Comparison of ENCODE assay signal across 8 cellular contexts in the genomic region with DNA sequence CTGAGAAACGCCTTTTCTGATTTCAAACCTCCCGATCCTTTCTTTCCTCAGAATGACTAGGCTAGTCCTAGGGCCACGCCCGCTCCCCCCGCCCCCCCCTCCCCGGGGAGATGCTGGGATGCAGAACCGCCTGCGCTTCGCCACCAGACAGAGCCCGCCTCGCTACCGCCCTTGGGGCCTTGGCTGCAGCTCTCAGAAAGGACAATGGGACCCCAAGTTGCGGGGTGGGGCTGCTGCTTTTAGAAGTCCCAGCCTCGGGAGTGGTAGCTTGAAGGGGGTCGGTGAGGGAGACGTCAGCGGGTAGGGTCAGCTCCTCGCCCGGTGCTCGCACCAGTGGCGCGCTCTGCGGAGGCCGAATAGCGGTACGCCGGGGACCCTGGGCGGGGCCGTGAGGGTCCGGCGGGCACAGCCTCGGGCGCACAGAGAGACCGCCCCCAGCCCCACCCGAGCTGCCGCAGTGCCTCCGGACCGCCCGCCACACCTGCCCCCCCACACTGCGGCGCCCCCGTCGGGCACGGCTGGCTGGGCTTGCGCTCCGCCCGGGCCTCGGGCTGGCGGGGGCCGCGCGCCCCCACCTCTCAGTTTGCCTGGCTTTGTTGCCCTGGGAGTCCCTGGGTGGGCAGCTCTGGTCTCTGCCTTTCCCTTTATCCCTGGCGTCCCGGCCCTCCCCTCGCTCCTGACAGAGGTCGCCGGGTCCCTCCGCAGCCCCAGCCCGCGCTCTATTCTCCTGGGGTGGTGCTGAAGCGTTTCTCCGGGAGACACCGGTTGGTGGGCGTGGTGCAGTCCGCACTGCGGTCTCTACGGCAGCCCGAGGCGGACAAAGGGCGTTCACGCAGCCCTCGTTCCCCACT. TPM values are rescaled to one million over a fixed set of nuclear protein-coding genes. Genes with fewer than 3 reads are reported as not detected.
DNase-seq lines count a peak whose midpoint lies in the region; TF ChIP-seq lines count a peak whose summit lies in the region.

No MANE protein-coding gene starts in this region.

- peaks cover 22% of the 10 kb centered on the region for H3F3A ChIP-seq in SK-N-SH (replicated peaks; ENCODE audit: insufficient read depth)

- no peak for TF ChIP-seq CTCF in SK-N-SH (IDR thresholded peaks at IDR 0.05)
- no peak for TF ChIP-seq CTCF in epithelial cell of esophagus (IDR thresholded peaks at IDR 0.05; ENCODE audit: insufficient read depth, low read depth, low read length, missing control alignments)
- no peak for TF ChIP-seq CTCF in testis (IDR thresholded peaks at IDR 0.05)

- no peak for TF ChIP-seq EP300 in SK-N-SH (IDR thresholded peaks at IDR 0.05; ENCODE audit: borderline replicate concordance in 1 of 2, low read depth in 1 of 2, low read length in 1 of 2)

- H3K9ac ChIP-seq in SK-N-SH = peak overlapping the region; percentile 94

- H3K27me3 ChIP-seq in SK-N-SH (ENCODE audit: insufficient read depth) = no peaks in the 10 kb centered on the region
- H3K27me3 ChIP-seq in testis = no peaks in the 10 kb centered on the region

- no peak for TF ChIP-seq RAD21 in SK-N-SH (IDR thresholded peaks at IDR 0.05; ENCODE audit: low read length)

- WGBS in SK-N-SH (ENCODE audit: low lambda C conversion rate) = 0% methylated on average over 14 of the region's 72 CpGs
- 0% methylated on average over 12 to 58 of the region's 72 CpGs for WGBS in testis, 2 donors

- H3K79me2 ChIP-seq in SK-N-SH (ENCODE audit: insufficient read depth) = peaks cover 62% of the 10 kb centered on the region

- intact Hi-C loops in testis (cut with DNase I; ENCODE audit: low total_unique reads) = no loop called here

- DNase-seq in NCI-H2196 (lab: John Stamatoyannopoulos, UW; ENCODE audit: unreplicated experiment) (peak; percentile 39), NCI-H2196 treated with DMSO at 0.1 percent for 48 hours (lab: John Stamatoyannopoulos, UW; ENCODE audit: unreplicated experiment) (no peak), HuH-7.5 (ENCODE audit: low spot score) (peak; percentile 39), SK-N-SH (peak; percentile 82), epithelial cell of esophagus (ENCODE audit: low read depth) (peak; percentile 49), medulla oblongata (ENCODE audit: extremely low spot score) (peak; percentile 74), testis (peak; percentile 87)
- no peak for DNase-seq in activated CD8-positive, alpha-beta memory T cell treated with anti-CD3 and anti-CD28 coated beads, Interleukin-2, amount 50 U/mL, for 4 hours

- H3K27ac ChIP-seq in SK-N-SH (ENCODE audit: low read depth in 2 of 2, low read length in 1 of 2) (peak overlapping the region; percentile 78 to 97), testis (peak overlapping the region; percentile 83 to 86)

- no peak overlapping the region for H2AFZ ChIP-seq in SK-N-SH (ENCODE audit: low read depth)

- POLR2A ChIA-PET in SK-N-SH (lab: Yijun Ruan, JAX) = interaction anchor here (1.1 to 5.1 kb wide), 11 partner anchors 42 to 326 kb away, joined by 3 to 21 read pairs (median 5); partner anchors contain the start of genes MRPS27 and PTCD2

- no peak for TF ChIP-seq POLR2A in testis (IDR thresholded peaks at IDR 0.05)

- no peaks in the 10 kb centered on the region for H3K9me2 ChIP-seq in SK-N-SH

- H3K9me3 ChIP-seq in SK-N-SH (no peaks in the 10 kb centered on the region), testis (no peaks in the 10 kb centered on the region)

- H3K4me3 ChIP-seq in SK-N-SH (ENCODE audit: low read depth in 2 of 2, low read length in 1 of 2) (peak overlapping the region; percentile 83 to 97), epithelial cell of esophagus (ENCODE audit: low read length) (peak overlapping the region; percentile 42), testis (peak overlapping the region; percentile 79 to 95)

- peaks cover 43% of the 10 kb centered on the region for H4K20me1 ChIP-seq in SK-N-SH (ENCODE audit: insufficient read depth)

- H3K4me1 ChIP-seq in SK-N-SH (ENCODE audit: control insufficient read depth in 1 of 2, insufficient read depth in 2 of 2, low read depth in 1 of 2, low read length in 1 of 2) = peaks cover 16 to 38% of the 10 kb centered on the region in 2 experiments
- H3K4me1 ChIP-seq in testis = peaks cover 28% of the 10 kb centered on the region

- CTCF ChIA-PET in SK-N-SH (lab: Yijun Ruan, JAX) = interaction anchor here (1.0 to 5.0 kb wide), 10 partner anchors 14 to 326 kb away, joined by 3 to 31 read pairs (median 4); no protein-coding TSS in a partner anchor

- peak overlapping the region; percentile 91 for H3K4me2 ChIP-seq in SK-N-SH

- peaks cover 35 to 46% of the 10 kb centered on the region in 2 experiments for H3K36me3 ChIP-seq in SK-N-SH (replicated peaks in 1 of 2; ENCODE audit: control insufficient read depth in 1 of 2, insufficient read depth in 2 of 2, low read length in 1 of 2)
- no peaks in the 10 kb centered on the region for H3K36me3 ChIP-seq in testis (ENCODE audit: low read depth, missing control alignments)

TF ChIP-seq in SK-N-SH, 30 proteins besides CTCF, POLR2A, EP300 and RAD21 (continues in another document):
- TF ChIP-seq GABPA (IDR thresholded peaks at IDR 0.05; ENCODE audit: low read depth) = no peak
- no peak for TF ChIP-seq EZH2phosphoT487 (IDR thresholded peaks at IDR 0.05; ENCODE audit: borderline replicate concordance, low read depth)
- TF ChIP-seq NFIC (IDR thresholded peaks at IDR 0.05; ENCODE audit: borderline replicate concordance) = no peak
- no peak for TF ChIP-seq TCF12 (IDR thresholded peaks at IDR 0.05)
- TF ChIP-seq SMC3 (IDR thresholded peaks at IDR 0.05; ENCODE audit: low read depth, low read length) = no peak
- no peak for TF ChIP-seq FOSL2 (IDR thresholded peaks at IDR 0.05; ENCODE audit: borderline replicate concordance, low read depth)
- TF ChIP-seq SIN3A (IDR thresholded peaks at IDR 0.05; ENCODE audit: borderline replicate concordance, low read depth, low read length) = peak; percentile 85; the same call in 1 of the 2 replicates
- TF ChIP-seq RXRA (IDR thresholded peaks at IDR 0.05; ENCODE audit: borderline replicate concordance, low read depth) = no peak
- TF ChIP-seq MXI1 (IDR thresholded peaks at IDR 0.05; ENCODE audit: low read depth, low read length) = peak; percentile 63
- no peak for TF ChIP-seq CHD2 (IDR thresholded peaks at IDR 0.05; ENCODE audit: low read length, partially characterized antibody)
- TF ChIP-seq TAF1 (IDR thresholded peaks at IDR 0.05; ENCODE audit: borderline replicate concordance, low read depth, low read length) = peak; percentile 46; the same call in 1 of the 2 replicates
- no peak for TF ChIP-seq RCOR1 (IDR thresholded peaks at IDR 0.05; ENCODE audit: low read length)
- TF ChIP-seq YY1 (IDR thresholded peaks at IDR 0.05; ENCODE audit: low read depth) = no peak
- peak; percentile 60 for TF ChIP-seq POLR2AphosphoS5 (IDR thresholded peaks at IDR 0.05; ENCODE audit: low read depth, low read length)
- no peak for TF ChIP-seq GATA2 (CRISPR knock-in tag; IDR thresholded peaks at IDR 0.05)
- no peak for TF ChIP-seq FOXJ3 (CRISPR knock-in tag; IDR thresholded peaks at IDR 0.05)
- TF ChIP-seq FOXM1 (IDR thresholded peaks at IDR 0.05; ENCODE audit: low read depth) = no peak
- peak; percentile 79 for TF ChIP-seq REST (IDR thresholded peaks at IDR 0.05; ENCODE audit: low read depth, low read length)
- no peak for TF ChIP-seq IRF3 (IDR thresholded peaks at IDR 0.05; ENCODE audit: low read depth, low read length)
- TF ChIP-seq TEAD4 (IDR thresholded peaks at IDR 0.05; ENCODE audit: borderline replicate concordance, insufficient read depth) = no peak
- no peak for TF ChIP-seq MEF2A (IDR thresholded peaks at IDR 0.05; ENCODE audit: borderline replicate concordance, low read depth)

RNA-seq across cellular contexts. Expression of gene MAP1B, which starts 1.1 kb away (rescaled TPM):
- polyA plus RNA-seq in SK-N-SH (2012; rRNA removed) (47.5 and 48.5 TPM in 2 replicates), testis (ENCODE audit: insufficient read depth, low read depth, low replicate concordance) (20.1 TPM)
- 59.8 and 60.6 TPM in 2 replicates for polyA plus RNA-seq in SK-N-SH (2012; cell fraction: cytosol; rRNA removed)
- 69.5 and 70.5 TPM in 2 replicates for polyA plus RNA-seq in SK-N-SH (2012; cell fraction: nucleus; rRNA removed)
- total RNA-seq in testis = 100 to 1,000 TPM; 431 to 584 TPM

Comparison
In these comparisons a context has a peak if more than half of its experiments do, and no peak if none do; other contexts are left out.
1. DNase-seq: peak in NCI-H2196 (single experiment), HuH-7.5 (single experiment), SK-N-SH (single experiment), epithelial cell of esophagus (single experiment), medulla oblongata (single experiment) and testis (single experiment); none in NCI-H2196 treated with DMSO at 0.1 percent for 48 hours (single experiment) and activated CD8-positive, alpha-beta memory T cell treated with anti-CD3 and anti-CD28 coated beads, Interleukin-2, amount 50 U/mL, for 4 hours (single experiment).
2. Peak in every context shown above with its lines, with median percentiles within 50 percentile points of each other: H3K4me3 ChIP-seq.